ENCODE assay signal across 26 cellular contexts in the genomic region with DNA sequence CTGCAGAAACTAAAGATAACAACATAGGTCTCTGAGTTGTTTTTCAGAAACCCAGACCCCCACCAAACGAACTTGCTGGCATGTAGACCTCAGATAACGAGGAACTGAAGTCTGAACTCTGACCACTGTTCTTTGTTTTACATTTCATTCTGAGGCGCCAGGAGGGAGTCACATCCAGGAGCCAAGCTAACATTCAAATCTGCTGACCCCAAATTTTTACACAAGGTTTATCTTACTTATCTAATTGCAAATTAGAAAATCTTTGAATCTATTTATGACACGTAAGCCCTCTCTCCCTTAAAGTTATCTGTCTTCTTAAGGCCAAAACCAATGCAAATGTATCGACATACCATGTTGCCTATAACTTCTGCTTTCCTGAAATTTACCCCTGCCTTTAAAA.
"Had no signal": no experiment of that assay in that cellular context is flagged by ENCODE, and none has a peak within 500 bp of the region (broad histone marks: within the 10 kb centered on the region; RNA-seq: fewer than 3 reads in every experiment).

No MANE protein-coding gene starts in this region.

- H3K36me3 ChIP-seq: SJCRH30, WERI-Rb-1 had no signal

- H3K4me3 Mint-ChIP-seq: activated CD4-positive, alpha-beta T cell treated with anti-CD3 and anti-CD28 coated beads for 36 hours; activated CD8-positive, alpha-beta T cell treated with anti-CD3 and anti-CD28 coated beads for 36 hours; activated naive CD4-positive, alpha-beta T cell treated with anti-CD3 and anti-CD28 coated beads, Interleukin-2, amount 10 ng/mL, durations not matched to agents 7 days and 5 days; activated naive CD8-positive, alpha-beta T cell treated with anti-CD3 and anti-CD28 coated beads for 36 hours; activated T-cell treated with anti-CD3 and anti-CD28 coated beads, Interleukin-2, amount 50 U/mL, for 72 hours had no signal

- ATAC-seq: activated CD4-positive, alpha-beta T cell treated with anti-CD3 and anti-CD28 coated beads for 36 hours; activated CD8-positive, alpha-beta T cell treated with anti-CD3 and anti-CD28 coated beads for 36 hours; activated T-cell treated with anti-CD3 and anti-CD28 coated beads, Interleukin-2, amount 50 U/mL, for 72 hours; Panc1; Right ventricle myocardium inferior had no signal

- H3K36me3 Mint-ChIP-seq: activated naive CD4-positive, alpha-beta T cell treated with anti-CD3 and anti-CD28 coated beads, Interleukin-2, amount 10 ng/mL, durations not matched to agents 7 days and 5 days; activated naive CD8-positive, alpha-beta T cell treated with anti-CD3 and anti-CD28 coated beads for 36 hours had no signal

- H3K27me3 ChIP-seq: SJCRH30 had no signal

- H3K4me3 ChIP-seq: SJCRH30 had no signal

- H3K4me1 ChIP-seq: SJCRH30 had no signal

- H3K27ac Mint-ChIP-seq: activated CD4-positive, alpha-beta T cell treated with anti-CD3 and anti-CD28 coated beads for 36 hours; activated CD8-positive, alpha-beta T cell treated with anti-CD3 and anti-CD28 coated beads for 36 hours; activated naive CD4-positive, alpha-beta T cell treated with anti-CD3 and anti-CD28 coated beads, Interleukin-2, amount 10 ng/mL, durations not matched to agents 7 days and 5 days; activated naive CD8-positive, alpha-beta T cell treated with anti-CD3 and anti-CD28 coated beads for 36 hours; activated T-cell treated with anti-CD3 and anti-CD28 coated beads, Interleukin-2, amount 50 U/mL, for 72 hours; activated T-helper 2 cell treated with anti-CD3 and anti-CD28 coated beads, Interferon-gamma antibody, Interleukin-2, Interleukin-4, amounts not matched to agents 10 μg/mL and 5 μg/mL and 100 μg/mL, durations not matched to agents 14 hours and 24 hours and 36 hours had no signal

- H3K4me2 ChIP-seq: SK-N-SH had no signal

- H3K4me1 Mint-ChIP-seq: activated CD4-positive, alpha-beta T cell treated with anti-CD3 and anti-CD28 coated beads for 36 hours; activated naive CD4-positive, alpha-beta T cell treated with anti-CD3 and anti-CD28 coated beads, Interleukin-2, amount 10 ng/mL, durations not matched to agents 7 days and 5 days; activated naive CD8-positive, alpha-beta T cell treated with anti-CD3 and anti-CD28 coated beads for 36 hours had no signal

- H3K9ac ChIP-seq: SK-N-SH had no signal

- H3K9me3 ChIP-seq: SJCRH30, SK-N-SH had no signal

- H3K27me3 Mint-ChIP-seq: activated CD4-positive, alpha-beta T cell treated with anti-CD3 and anti-CD28 coated beads for 36 hours; activated CD8-positive, alpha-beta T cell treated with anti-CD3 and anti-CD28 coated beads for 36 hours; activated naive CD8-positive, alpha-beta T cell treated with anti-CD3 and anti-CD28 coated beads for 36 hours had no signal

- DNase-seq: activated CD4-positive, alpha-beta T cell treated with anti-CD3 and anti-CD28 coated beads for 36 hours; activated CD4-positive, alpha-beta T cell treated with anti-CD3 and anti-CD28 coated beads, Interleukin-2, amount 50 U/mL, for 1 hour; activated CD8-positive, alpha-beta memory T cell treated with anti-CD3 and anti-CD28 coated beads, Interleukin-2, amount 50 U/mL, for 4 hours; activated CD8-positive, alpha-beta T cell treated with anti-CD3 and anti-CD28 coated beads for 36 hours; activated gamma-delta T cell treated with Interleukin-2 at 50 U/mL for 16 hours; activated naive CD4-positive, alpha-beta T cell treated with anti-CD3 and anti-CD28 coated beads, Interleukin-2, amount 10 ng/mL, durations not matched to agents 7 days and 5 days; activated naive CD8-positive, alpha-beta T cell treated with anti-CD3 and anti-CD28 coated beads for 36 hours; activated T-cell treated with anti-CD3 and anti-CD28 coated beads, Interleukin-2, amount 50 U/mL, for 72 hours; caudate nucleus; Karpas-422; MM.1S; NCI-H1105; NCI-H1436 treated with DMSO at 0.1 percent for 48 hours; NCI-H187; NCI-H2081; NCI-H510A treated with DMSO at 0.1 percent for 48 hours; NCI-H69; NK-92 treated with Interleukin-12 subunit alpha and Interleukin-12 subunit beta, amount 100 ng/mL, for 24 hours; RPMI8226; SJCRH30; SK-N-SH; T-helper 1 cell; WERI-Rb-1 had no signal

- H3K27ac ChIP-seq: SJCRH30, WERI-Rb-1 had no signal

- H3K9me3 Mint-ChIP-seq: activated CD8-positive, alpha-beta T cell treated with anti-CD3 and anti-CD28 coated beads for 36 hours; activated naive CD4-positive, alpha-beta T cell treated with anti-CD3 and anti-CD28 coated beads, Interleukin-2, amount 10 ng/mL, durations not matched to agents 7 days and 5 days; activated naive CD8-positive, alpha-beta T cell treated with anti-CD3 and anti-CD28 coated beads for 36 hours; activated T-cell treated with anti-CD3 and anti-CD28 coated beads, Interleukin-2, amount 50 U/mL, for 72 hours; activated T-helper 2 cell treated with anti-CD3 and anti-CD28 coated beads, Interferon-gamma antibody, Interleukin-2, Interleukin-4, amounts not matched to agents 10 μg/mL and 5 μg/mL and 100 μg/mL, durations not matched to agents 14 hours and 24 hours and 36 hours had no signal
